20 cellular contexts compared by ENCODE assay signal in genomic region chr7:78528964-78529363, GRCh38.
"Had no signal": no experiment of that assay in that cellular context is flagged by ENCODE, and none has a peak within 500 bp of the region (broad histone marks: within the 10 kb centered on the region; RNA-seq: fewer than 3 reads in every experiment).

No MANE protein-coding gene starts in this region.

- ATAC-seq: activated naive CD8-positive, alpha-beta T cell treated with anti-CD3 and anti-CD28 coated beads, Interleukin-2, amount 50 U/mL, for 24 hours; activated T-helper 17 cell treated with anti-CD3 and anti-CD28 coated beads, Interleukin-2, amount 50 U/mL, for 72 hours; left cardiac atrium; lower lobe of right lung had no signal

- H3K27ac ChIP-seq: esophagus muscularis mucosa, lower lobe of right lung, right atrium auricular region, skin epidermis, tibial artery, vagina had no signal

- H3K4me1 Mint-ChIP-seq: activated naive CD8-positive, alpha-beta T cell treated with anti-CD3 and anti-CD28 coated beads, Interleukin-2, amount 50 U/mL, for 24 hours; activated T-helper 17 cell treated with anti-CD3 and anti-CD28 coated beads, Interleukin-2, amount 50 U/mL, for 72 hours; nephron had no signal

- H3K27me3 Mint-ChIP-seq: activated naive CD8-positive, alpha-beta T cell treated with anti-CD3 and anti-CD28 coated beads, Interleukin-2, amount 50 U/mL, for 24 hours; activated T-helper 17 cell treated with anti-CD3 and anti-CD28 coated beads, Interleukin-2, amount 50 U/mL, for 72 hours had no signal

- H3K36me3 ChIP-seq: esophagus muscularis mucosa, lower lobe of right lung, right atrium auricular region, tibial artery, vagina had no signal

- H3K9me3 ChIP-seq: esophagus muscularis mucosa, lower lobe of right lung, right atrium auricular region, tibial artery, vagina had no signal

- H3K27ac Mint-ChIP-seq: activated naive CD4-positive, alpha-beta T cell treated with anti-CD3 and anti-CD28 coated beads for 36 hours; activated naive CD8-positive, alpha-beta T cell treated with anti-CD3 and anti-CD28 coated beads, Interleukin-2, amount 50 U/mL, for 24 hours; activated T-helper 17 cell treated with anti-CD3 and anti-CD28 coated beads, Interleukin-2, amount 50 U/mL, for 72 hours; nephron had no signal

- DNase-seq: activated CD4-positive, alpha-beta T cell treated with anti-CD3 and anti-CD28 coated beads for 1 hour; activated CD4-positive, alpha-beta T cell treated with anti-CD3 and anti-CD28 coated beads, Interleukin-2, amount 50 U/mL, for 4 hours; activated naive CD4-positive, alpha-beta T cell treated with anti-CD3 and anti-CD28 coated beads for 36 hours; activated naive CD8-positive, alpha-beta T cell treated with anti-CD3 and anti-CD28 coated beads, Interleukin-2, amount 50 U/mL, for 24 hours; hypothalamus; left cardiac atrium; lower lobe of right lung; nucleus accumbens; stimulated activated CD4-positive, alpha-beta T cell treated with anti-CD3 and anti-CD28 coated beads, Interleukin-15, amount 100 ng/mL, for 24 hours; stimulated activated CD4-positive, alpha-beta T cell treated with anti-CD3 and anti-CD28 coated beads, Interleukin-4, amount 100 ng/mL, for 24 hours; stimulated activated naive CD4-positive, alpha-beta T cell; tibial artery had no signal

- H3K4me1 ChIP-seq: esophagus muscularis mucosa, lower lobe of right lung, right atrium auricular region, tibial artery, vagina had no signal

- H3K4me3 Mint-ChIP-seq: activated naive CD4-positive, alpha-beta T cell treated with anti-CD3 and anti-CD28 coated beads for 36 hours; activated naive CD8-positive, alpha-beta T cell treated with anti-CD3 and anti-CD28 coated beads, Interleukin-2, amount 50 U/mL, for 24 hours; activated T-helper 17 cell treated with anti-CD3 and anti-CD28 coated beads, Interleukin-2, amount 50 U/mL, for 72 hours; nephron had no signal

- H3K4me3 ChIP-seq: esophagus muscularis mucosa, lower lobe of right lung, right atrium auricular region, skin epidermis, tibial artery, vagina had no signal

- H3K27me3 ChIP-seq: esophagus muscularis mucosa, right atrium auricular region, tibial artery, vagina had no signal

- FAIRE-seq: colon, endometrium had no signal
